ENCODE assay signal across 2 cellular contexts in genomic region chr1:224539971-224540370, GRCh38.
TF ChIP-seq lines count a peak whose summit lies in the region.

No MANE protein-coding gene starts in this region.

TF ChIP-seq in SK-N-SH, 30 proteins besides CTCF, POLR2A, EP300 and RAD21 (continued from another document):
- TF ChIP-seq REST (IDR thresholded peaks at IDR 0.05; ENCODE audit: low read depth, low read length), result no peak
- no peak for TF ChIP-seq MAX (IDR thresholded peaks at IDR 0.05; ENCODE audit: low read depth)
- no peak for TF ChIP-seq IRF3 (IDR thresholded peaks at IDR 0.05; ENCODE audit: low read depth, low read length)
- no peak for TF ChIP-seq FOXM1 (IDR thresholded peaks at IDR 0.05; ENCODE audit: low read depth)
- TF ChIP-seq SIN3A (IDR thresholded peaks at IDR 0.05; ENCODE audit: borderline replicate concordance, low read depth, low read length), result no peak
- TF ChIP-seq FOSL2 (IDR thresholded peaks at IDR 0.05; ENCODE audit: borderline replicate concordance, low read depth), result no peak
- no peak for TF ChIP-seq TEAD4 (IDR thresholded peaks at IDR 0.05; ENCODE audit: borderline replicate concordance, insufficient read depth)
- TF ChIP-seq GABPA (IDR thresholded peaks at IDR 0.05; ENCODE audit: low read depth), result no peak
- no peak for TF ChIP-seq RXRA (IDR thresholded peaks at IDR 0.05; ENCODE audit: borderline replicate concordance, low read depth)
- TF ChIP-seq USF2 (IDR thresholded peaks at IDR 0.05; ENCODE audit: borderline replicate concordance, low read depth, low read length), result no peak
- no peak for TF ChIP-seq ZBTB33 (IDR thresholded peaks at IDR 0.05; ENCODE audit: borderline replicate concordance, low read depth)
- no peak for TF ChIP-seq GATA2 (CRISPR knock-in tag; IDR thresholded peaks at IDR 0.05)
- no peak for TF ChIP-seq RFX5 (IDR thresholded peaks at IDR 0.05; ENCODE audit: low read length)

TF ChIP-seq in SK-N-SH treated with all-trans-retinoic acid at 6 μM for 48 hours, 23 proteins besides CTCF, POLR2A, EP300 and RAD21 (continued from another document):
- no peak for TF ChIP-seq TSHZ2 (CRISPR knock-in tag; IDR thresholded peaks at IDR 0.05)
- no peak for TF ChIP-seq RARB (CRISPR knock-in tag; IDR thresholded peaks at IDR 0.05)
- TF ChIP-seq TOX (CRISPR knock-in tag; IDR thresholded peaks at IDR 0.05; ENCODE audit: borderline replicate concordance), result no peak
- no peak for TF ChIP-seq ZFP30 (CRISPR knock-in tag; IDR thresholded peaks at IDR 0.05)
- TF ChIP-seq GLIS3 (CRISPR knock-in tag; IDR thresholded peaks at IDR 0.05), result no peak
- no peak for TF ChIP-seq BACH2 (CRISPR knock-in tag; IDR thresholded peaks at IDR 0.05; ENCODE audit: borderline replicate concordance)
- no peak for TF ChIP-seq ZNF70 (CRISPR knock-in tag; IDR thresholded peaks at IDR 0.05)
- TF ChIP-seq ZC3H10 (CRISPR knock-in tag; IDR thresholded peaks at IDR 0.05), result no peak
- TF ChIP-seq CSRNP3 (CRISPR knock-in tag; IDR thresholded peaks at IDR 0.05), result no peak
- no peak for TF ChIP-seq POU6F1 (CRISPR knock-in tag; IDR thresholded peaks at IDR 0.05; ENCODE audit: borderline replicate concordance, low read depth)
- no peak for TF ChIP-seq ESRRG (CRISPR knock-in tag; IDR thresholded peaks at IDR 0.05)
- no peak for TF ChIP-seq ZNF8 (CRISPR knock-in tag; IDR thresholded peaks at IDR 0.05)
- no peak for TF ChIP-seq ISL1 (CRISPR knock-in tag; IDR thresholded peaks at IDR 0.05)
- TF ChIP-seq ZFP3 (CRISPR knock-in tag; IDR thresholded peaks at IDR 0.05), result no peak
- no peak for TF ChIP-seq ARNTL (CRISPR knock-in tag; IDR thresholded peaks at IDR 0.05; ENCODE audit: borderline replicate concordance, low read depth)
